13 cellular contexts compared by ENCODE assay signal in the genomic region with DNA sequence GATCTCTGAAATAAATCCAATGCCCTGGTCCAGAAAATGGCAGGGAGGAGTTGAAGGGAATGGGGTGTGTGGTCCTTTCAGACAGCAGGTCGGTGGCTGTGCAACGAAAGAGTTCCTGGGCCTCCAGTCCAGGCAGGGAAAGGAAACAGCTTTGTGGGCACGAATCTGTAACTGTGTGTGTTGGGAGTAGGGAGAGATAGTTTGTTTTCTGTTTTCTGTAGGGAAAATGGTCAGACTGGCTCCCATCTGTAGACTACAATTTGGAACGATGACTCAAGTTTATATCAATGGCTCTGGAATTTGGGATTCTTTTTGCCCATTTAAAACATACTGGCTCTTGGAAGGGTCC. TPM values are rescaled to one million over a fixed set of nuclear protein-coding genes. Genes with fewer than 3 reads are reported as not detected.
DNase-seq lines count a peak whose midpoint lies in the region; ATAC-seq and TF ChIP-seq lines count a peak whose summit lies in the region.
"Had no signal": no experiment of that assay in that cellular context is flagged by ENCODE, and none has a peak within 500 bp of the region (broad histone marks: within the 10 kb centered on the region; RNA-seq: fewer than 3 reads in every experiment).

No MANE protein-coding gene starts in this region.

- no peak for DNase-seq in CD4-positive, alpha-beta T cell
- no peak for DNase-seq in HFF-Myc (ENCODE audit: extremely low read depth, low read depth)
- DNase-seq in colonic mucosa: no peak
- DNase-seq in psoas muscle: no peak
- no peak for DNase-seq in caudate nucleus (lab: John Stamatoyannopoulos, UW)
- no peak for DNase-seq in iPS-NIHi11 (ENCODE audit: low spot score)
- DNase-seq in lower leg skin (ENCODE audit: low spot score in 2 of 2): no peak
- DNase-seq: activated CD4-positive, CD25-positive, alpha-beta regulatory T cell; activated naive CD4-positive, alpha-beta T cell treated with Interleukin-2 at 50 U/mL for 16 hours; effector CD4-positive, alpha-beta T cell; IMR-90 had no signal

- WGBS in psoas muscle, 3 donors: 18 to 45% (median 29%) methylated on average over 4 of the region's 4 CpGs
- WGBS in lower leg skin, 2 donors: 20 to 21% methylated on average over 4 of the region's 4 CpGs

- peaks cover 92% of the 10 kb centered on the region for H3K27me3 Mint-ChIP-seq in CD4-positive, alpha-beta T cell

- no peaks in the 10 kb centered on the region for H3K9me3 Mint-ChIP-seq in CD4-positive, alpha-beta T cell

- H3K36me3 Mint-ChIP-seq in CD4-positive, alpha-beta T cell (ENCODE audit: low read depth): peaks cover 4% of the 10 kb centered on the region
- H3K36me3 Mint-ChIP-seq: neural progenitor cell had no signal

- CTCF ChIA-PET in CD4-positive, alpha-beta T cell (lab: Charles Lee): interaction anchor here (1.0 to 2.0 kb wide), 2 partner anchors 12 to 17 kb away, joined by 3 to 7 read pairs; no protein-coding TSS in a partner anchor

- H3K9me3 ChIP-seq in CD4-positive, alpha-beta T cell (ENCODE audit: control insufficient read depth, low read length): peaks cover 5% of the 10 kb centered on the region
- no peaks in the 10 kb centered on the region for H3K9me3 ChIP-seq in colonic mucosa
- no peaks in the 10 kb centered on the region for H3K9me3 ChIP-seq in psoas muscle

- H3K27me3 ChIP-seq in CD4-positive, alpha-beta T cell (ENCODE audit: control insufficient read depth, insufficient read depth, low read length): peaks cover 99% of the 10 kb centered on the region
- H3K27me3 ChIP-seq in colonic mucosa (peaks cover 7% of the 10 kb centered on the region), psoas muscle (ENCODE audit: insufficient read depth in 3 of 3, low read length in 2 of 3) (no peaks in the 10 kb centered on the region)

- peaks cover 57% of the 10 kb centered on the region for H3K4me1 Mint-ChIP-seq in CD4-positive, alpha-beta T cell (ENCODE audit: low read depth)

- POLR2A ChIA-PET in CD4-positive, alpha-beta T cell (lab: Charles Lee): interaction anchor here (1.2 to 1.7 kb wide), 2 partner anchors 9 to 35 kb away, joined by 3 to 5 read pairs; no protein-coding TSS in a partner anchor

- intact Hi-C loops in CD4-positive, alpha-beta T cell (cut with DNase I, micrococcal nuclease): loop anchor here (2.0 to 10.0 kb wide), 6 partner anchors 17 to 1307 kb away; a partner anchor contains a TSS
- intact Hi-C loops in colonic mucosa (cut with DNase I): loop anchor here (5.0 kb wide), 1 partner anchor 1311 kb away; no protein-coding TSS in a partner anchor
- intact Hi-C loops in psoas muscle (cut with DNase I): loop anchor here (5.0 to 10.0 kb wide), 3 partner anchors 963 to 1603 kb away; a partner anchor contains a TSS
- intact Hi-C loops in lower leg skin (cut with DNase I; ENCODE audit: low total_unique reads): loop anchor here (5.0 to 10.0 kb wide), 2 partner anchors 963 to 1311 kb away; a partner anchor contains a TSS

- TF ChIP-seq POLR2A in lower leg skin (IDR thresholded peaks at IDR 0.05): no peak

- H3K36me3 ChIP-seq in colonic mucosa (no peaks in the 10 kb centered on the region), psoas muscle (ENCODE audit: insufficient read depth in 1 of 2, low read depth in 1 of 2) (no peaks in the 10 kb centered on the region)
- H3K36me3 ChIP-seq: neural progenitor cell had no signal

- H3K9ac ChIP-seq in colonic mucosa (ENCODE audit: low read depth in 2 of 2, low read length in 2 of 2): peak overlapping the region; percentile 91 to 98
- H3K9ac ChIP-seq: neural progenitor cell had no signal

- H3K4me1 ChIP-seq in colonic mucosa (no peaks in the 10 kb centered on the region), psoas muscle (peaks cover 22% of the 10 kb centered on the region)
- H3K4me1 ChIP-seq: neural progenitor cell had no signal

- H3K27ac ChIP-seq in CD4-positive, alpha-beta T cell (ENCODE audit: low read depth, low read length): no peak overlapping the region
- peak overlapping the region; percentile 94 for H3K27ac ChIP-seq in colonic mucosa
- peak overlapping the region; percentile 92 for H3K27ac ChIP-seq in psoas muscle
- no peak overlapping the region for H3K27ac ChIP-seq in caudate nucleus (ENCODE audit: low read depth, low read length)
- H3K27ac ChIP-seq: neural progenitor cell had no signal

- no peak for TF ChIP-seq CTCF in CD4-positive, alpha-beta T cell (IDR thresholded peaks at IDR 0.05)
- TF ChIP-seq CTCF in HFF-Myc (IDR thresholded peaks at IDR 0.05; ENCODE audit: low read depth, low read length, missing control alignments): no peak
- no peak for TF ChIP-seq CTCF in colonic mucosa (IDR thresholded peaks at IDR 0.05)
- TF ChIP-seq CTCF in psoas muscle (IDR thresholded peaks at IDR 0.05): no peak
- no peak for TF ChIP-seq CTCF in lower leg skin (IDR thresholded peaks at IDR 0.05)

- H3K4me3 Mint-ChIP-seq in CD4-positive, alpha-beta T cell: peak overlapping the region; percentile 83
- H3K4me3 Mint-ChIP-seq: neural progenitor cell had no signal

- H3K4me3 ChIP-seq in HFF-Myc (replicated peaks; ENCODE audit: low read depth, low read length) (peak overlapping the region; percentile 83), colonic mucosa (peak overlapping the region; percentile 57), psoas muscle (peak overlapping the region; percentile 79), lower leg skin (ENCODE audit: low read depth, poor library complexity, severe bottlenecking) (no peak overlapping the region)
- H3K4me3 ChIP-seq: neural progenitor cell had no signal

- H3K27ac Mint-ChIP-seq in CD4-positive, alpha-beta T cell: peak overlapping the region; percentile 76
- H3K27ac Mint-ChIP-seq: neural progenitor cell had no signal

- ATAC-seq in CD4-positive, alpha-beta T cell (ENCODE audit: poor library complexity): no peak
- ATAC-seq in psoas muscle (no peak), HG02571 (IDR thresholded peaks at IDR 0.05; ENCODE audit: unreplicated experiment) (no peak)

RNA-seq across cellular contexts. Expression of a gene that starts 2.6 kb away (rescaled TPM):
- not detected for total RNA-seq in CD4-positive, alpha-beta T cell
- total RNA-seq in colonic mucosa: 10 to 100 TPM; 19.5 to 22.1 TPM
- 10 to 100 TPM in 1 of 4 donors, 1 to 10 TPM in 1, under 1 TPM in 1, not detected in 1; 0.81 to 19.9 (median 4.9) TPM for total RNA-seq in psoas muscle
- polyA plus RNA-seq in psoas muscle: 10 to 100 TPM; 13.8 to 55.9 (median 18.2) TPM
- total RNA-seq in lower leg skin: 10 to 100 TPM; 43.1 to 50.1 (median 46.9) TPM

RNA-seq across cellular contexts. Expression of a gene that starts 6.2 kb away (rescaled TPM):
- not detected for total RNA-seq in CD4-positive, alpha-beta T cell
- total RNA-seq in colonic mucosa (10 to 100 TPM; 25.4 to 26.0 TPM), psoas muscle (10 to 100 TPM in 2 of 4 donors, under 1 TPM in 1, not detected in 1; 0.81 to 34.3 (median 19.2) TPM), lower leg skin (10 to 100 TPM in 1 of 4 donors, 1 to 10 TPM in 3; 4.9 to 11.2 (median 6.7) TPM)
- 10 to 100 TPM; 17.2 to 77.5 (median 32.0) TPM for polyA plus RNA-seq in psoas muscle

RNA-seq across cellular contexts. Expression of a gene that starts 11.4 kb away (rescaled TPM):
- total RNA-seq in CD4-positive, alpha-beta T cell: not detected
- 10 to 100 TPM; 21.9 to 24.4 TPM for total RNA-seq in colonic mucosa
- 1 to 10 TPM; 4.7 to 8.4 (median 6.7) TPM for total RNA-seq in psoas muscle
- 10 to 100 TPM in 1 of 3 donors, 1 to 10 TPM in 2; 2.9 to 10.2 (median 6.2) TPM for polyA plus RNA-seq in psoas muscle
- 10 to 100 TPM; 10.0 to 26.1 (median 18.1) TPM for total RNA-seq in lower leg skin

RNA-seq across cellular contexts. Expression of a gene that starts 15.5 kb away (rescaled TPM):
- total RNA-seq in CD4-positive, alpha-beta T cell: not detected
- 10 to 100 TPM; 13.3 to 14.1 TPM for total RNA-seq in colonic mucosa
- total RNA-seq in psoas muscle: 1 to 10 TPM; 3.3 to 5.6 (median 4.2) TPM
- 1 to 10 TPM in 1 of 3 donors, under 1 TPM in 2; 0.65 to 2.6 (median 0.97) TPM for polyA plus RNA-seq in psoas muscle
- total RNA-seq in lower leg skin: 10 to 100 TPM in 2 of 4 donors, 1 to 10 TPM in 2; 4.9 to 20.2 (median 13.2) TPM

RNA-seq across cellular contexts. Expression of a gene that starts 17.1 kb away (rescaled TPM):
- not detected for total RNA-seq in CD4-positive, alpha-beta T cell
- 1 to 10 TPM; 2.9 to 3.7 TPM for total RNA-seq in colonic mucosa
- total RNA-seq in psoas muscle: 1 to 10 TPM in 1 of 4 donors, not detected in 3; 1.1 TPM
- under 1 TPM; 0.08 to 0.90 (median 0.25) TPM for polyA plus RNA-seq in psoas muscle
- total RNA-seq in lower leg skin: 1 to 10 TPM in 2 of 4 donors, under 1 TPM in 1, not detected in 1; 0.27 to 1.4 (median 1.0) TPM
- total RNA-seq: IMR-90 had no signal

Comparison
In these comparisons a context has a peak if more than half of its experiments do, and no peak if none do; other contexts are left out.
1. H3K27ac ChIP-seq: peak in colonic mucosa (single experiment) and psoas muscle (single experiment); none in CD4-positive, alpha-beta T cell (single experiment) and caudate nucleus (single experiment).
2. RNA of a gene that starts 11.4 kb away (total RNA-seq): 21.9 to 24.4 TPM in colonic mucosa, 10.0 to 26.1 TPM in lower leg skin and 4.7 to 8.4 TPM in psoas muscle; not detected in CD4-positive, alpha-beta T cell; every median in the first group is over 4 times any median in the second.